ENCODE assay signal across 8 cellular contexts in genomic region chr17:29590979-29591736, GRCh38. TPM values are rescaled to one million over a fixed set of nuclear protein-coding genes. Genes with fewer than 3 reads are reported as not detected.
DNase-seq lines count a peak whose midpoint lies in the region; ATAC-seq and TF ChIP-seq lines count a peak whose summit lies in the region.

No MANE protein-coding gene starts in this region.

- H3K79me2 ChIP-seq in fibroblast of lung (ENCODE audit: control insufficient read depth, insufficient read depth, low read length), result peaks cover 27% of the 10 kb centered on the region

- no peaks in the 10 kb centered on the region for H3K27me3 Mint-ChIP-seq in neural crest cell (ENCODE audit: low read depth)

- peak overlapping the region; percentile 95 for H3K27ac Mint-ChIP-seq in neural crest cell (ENCODE audit: unreplicated experiment)

- no peaks in the 10 kb centered on the region for H3K27me3 ChIP-seq in fibroblast of lung (ENCODE audit: control insufficient read depth, insufficient read depth, low read length)

- peak overlapping the region; percentile 94 for H3K4me3 Mint-ChIP-seq in neural crest cell

- H3K9ac ChIP-seq in fibroblast of lung (ENCODE audit: insufficient read depth, low read length), result no peak overlapping the region

- H3K4me1 Mint-ChIP-seq in neural crest cell, result peaks cover 54% of the 10 kb centered on the region

- H3K9me3 ChIP-seq in fibroblast of lung (ENCODE audit: control insufficient read depth, insufficient read depth, low read depth, low read length), result no peaks in the 10 kb centered on the region

- peak overlapping the region; percentile 55 for H3K27ac ChIP-seq in fibroblast of lung (ENCODE audit: insufficient read depth, low read length)

- DNase-seq in GF-D8 (lab: John Stamatoyannopoulos, UW) (peak; percentile 18), NCI-H1930 (lab: John Stamatoyannopoulos, UW) (peak; percentile 70 to 76), fibroblast of lung (ENCODE audit: low read depth in 2 of 2) (peak; percentile 63 to 84), neural crest cell (ENCODE audit: low read depth, low spot score) (peak; percentile 50)
- DNase-seq in activated CD8-positive, alpha-beta memory T cell treated with anti-CD3 and anti-CD28 coated beads for 24 hours, result peak; percentile 81

- H2AFZ ChIP-seq in fibroblast of lung (ENCODE audit: low read length), result peak overlapping the region; percentile 10

- H3K9me3 Mint-ChIP-seq in neural crest cell, result no peaks in the 10 kb centered on the region

- peak overlapping the region in 2 of 4 experiments; percentile 39 to 63 for H3K4me3 ChIP-seq in fibroblast of lung (replicated peaks in 1 of 4; ENCODE audit: control extremely low read depth in 1 of 4, insufficient read depth in 1 of 4, low read depth in 3 of 4, low read length in 4 of 4)

- TF ChIP-seq CTCF in fibroblast of lung (conservative IDR thresholded peaks at IDR 0.05 in 1 of 2, IDR thresholded peaks at IDR 0.05 in 1 of 2; ENCODE audit: low read depth in 1 of 2, low read length in 2 of 2) (no peak), neural crest cell (conservative IDR thresholded peaks at IDR 0.05) (no peak)

- H3K4me1 ChIP-seq in fibroblast of lung (ENCODE audit: control insufficient read depth, extremely low read depth, insufficient read depth, low read length), result peaks cover 20% of the 10 kb centered on the region

- no peaks in the 10 kb centered on the region for H4K20me1 ChIP-seq in fibroblast of lung (ENCODE audit: control insufficient read depth, extremely low read depth, insufficient read depth, low read length)

- H3K4me2 ChIP-seq in fibroblast of lung (ENCODE audit: extremely low read depth, insufficient read depth, low read length), result peak overlapping the region; percentile 68

- H3K36me3 ChIP-seq in fibroblast of lung (ENCODE audit: control insufficient read depth, insufficient read depth, low read length), result no peaks in the 10 kb centered on the region

- no peak for ATAC-seq in HG02610 (IDR thresholded peaks at IDR 0.05; ENCODE audit: unreplicated experiment)
- ATAC-seq in HG02973 (IDR thresholded peaks at IDR 0.05; ENCODE audit: unreplicated experiment), result no peak
- no peak for ATAC-seq in GM18502 (IDR thresholded peaks at IDR 0.05; ENCODE audit: poor library complexity, unreplicated experiment)

- H3K36me3 Mint-ChIP-seq in neural crest cell (ENCODE audit: low read depth), result no peaks in the 10 kb centered on the region

RNA-seq across cellular contexts. Expression of gene GIT1, which starts 1.7 kb away (rescaled TPM):
- 20.1 and 22.9 TPM in 2 replicates for total RNA-seq in fibroblast of lung
- 12.4 and 20.1 TPM in 2 replicates for polyA plus RNA-seq in fibroblast of lung
- 13.0 and 21.2 TPM in 2 replicates for polyA plus RNA-seq in fibroblast of lung (2012)
- 17.9 and 37.3 TPM in 2 replicates for polyA minus RNA-seq in fibroblast of lung (ENCODE audit: low replicate concordance)
- total RNA-seq in neural crest cell, result 89.3 and 96.5 TPM in 2 replicates

RNA-seq across cellular contexts. Expression of gene ANKRD13B, which starts 1.8 kb away (rescaled TPM):
- total RNA-seq in fibroblast of lung (6.3 and 7.2 TPM in 2 replicates), neural crest cell (65.0 and 70.0 TPM in 2 replicates)
- polyA plus RNA-seq in fibroblast of lung, result 1.4 and 3.4 TPM in 2 replicates
- polyA plus RNA-seq in fibroblast of lung (2012), result 2.8 and 5.8 TPM in 2 replicates
- 4.7 and 5.6 TPM in 2 replicates for polyA minus RNA-seq in fibroblast of lung (ENCODE audit: low replicate concordance)

RNA-seq across cellular contexts. Expression of gene TP53I13, which starts 22.7 kb away (rescaled TPM):
- total RNA-seq in fibroblast of lung (49.1 and 51.5 TPM in 2 replicates), neural crest cell (34.3 and 35.0 TPM in 2 replicates)
- polyA plus RNA-seq in fibroblast of lung, result 11.1 and 14.8 TPM in 2 replicates
- polyA plus RNA-seq in fibroblast of lung (2012), result 24.0 and 30.9 TPM in 2 replicates
- polyA minus RNA-seq in fibroblast of lung (ENCODE audit: low replicate concordance), result 9.3 and 10.9 TPM in 2 replicates

RNA-seq across cellular contexts. Expression of gene ABHD15, which starts 24.3 kb away (rescaled TPM):
- total RNA-seq in fibroblast of lung (5.6 and 11.9 TPM in 2 replicates), neural crest cell (3.7 and 4.2 TPM in 2 replicates)
- 4.1 and 7.3 TPM in 2 replicates for polyA plus RNA-seq in fibroblast of lung
- 4.3 and 8.5 TPM in 2 replicates for polyA plus RNA-seq in fibroblast of lung (2012)
- polyA minus RNA-seq in fibroblast of lung (ENCODE audit: low replicate concordance), result 9.7 and 10.1 TPM in 2 replicates

RNA-seq across cellular contexts. Expression of gene CORO6, which starts 31.6 kb away (rescaled TPM):
- total RNA-seq in fibroblast of lung, result 9.8 and 19.3 TPM in 2 replicates
- 7.0 and 8.0 TPM in 2 replicates for polyA plus RNA-seq in fibroblast of lung
- 5.4 and 6.0 TPM in 2 replicates for polyA plus RNA-seq in fibroblast of lung (2012)
- 22.0 and 38.2 TPM in 2 replicates for polyA minus RNA-seq in fibroblast of lung (ENCODE audit: low replicate concordance)
- 2.7 and 3.1 TPM in 2 replicates for total RNA-seq in neural crest cell

Comparison
In these comparisons a context has a peak if more than half of its experiments do, and no peak if none do; other contexts are left out.
1. DNase-seq: peak in every context shown above with its lines; median percentile 81 in activated CD8-positive, alpha-beta memory T cell treated with anti-CD3 and anti-CD28 coated beads for 24 hours; 74 in fibroblast of lung; 73 in NCI-H1930; 50 in neural crest cell; 18 in GF-D8.